Comparison of ENCODE assay signal across 8 cellular contexts in genomic region chr11:65112226-65112550, GRCh38. TPM values are rescaled to one million over a fixed set of nuclear protein-coding genes. Genes with fewer than 3 reads are reported as not detected.
DNase-seq lines count a peak whose midpoint lies in the region; ATAC-seq and TF ChIP-seq lines count a peak whose summit lies in the region.

No MANE protein-coding gene starts in this region.

- peak overlapping the region; percentile 96 for H3K4me2 ChIP-seq in fibroblast of lung (ENCODE audit: extremely low read depth, insufficient read depth, low read length)

- DNase-seq in GM12864 (ENCODE audit: low read depth) (no peak), RWPE2 (ENCODE audit: low spot score) (no peak), fibroblast of lung (ENCODE audit: low read depth in 2 of 2) (no peak), psoas muscle (no peak), NCI-H2081 (lab: John Stamatoyannopoulos, UW) (no peak), NOMO-1 treated with dmso at 0.1 percent for 144 hours (lab: John Stamatoyannopoulos, UW; ENCODE audit: unreplicated experiment) (no peak), cerebellum (ENCODE audit: low spot score) (no peak), SIG-M5 treated with dmso at 0.1 percent for 504 hours (lab: John Stamatoyannopoulos, UW; ENCODE audit: unreplicated experiment) (no peak)

- H3K27me3 ChIP-seq in RWPE2 (ENCODE audit: insufficient read depth, poor library complexity, severe bottlenecking) (no peaks in the 10 kb centered on the region), fibroblast of lung (ENCODE audit: control insufficient read depth, insufficient read depth, low read length) (no peaks in the 10 kb centered on the region), psoas muscle (ENCODE audit: insufficient read depth in 3 of 3, low read length in 2 of 3) (no peaks in the 10 kb centered on the region)

- peaks cover 13% of the 10 kb centered on the region for H3K79me2 ChIP-seq in fibroblast of lung (ENCODE audit: control insufficient read depth, insufficient read depth, low read length)

- H3K9me3 ChIP-seq in RWPE2 (ENCODE audit: severe bottlenecking) (no peaks in the 10 kb centered on the region), fibroblast of lung (ENCODE audit: control insufficient read depth, insufficient read depth, low read depth, low read length) (no peaks in the 10 kb centered on the region), psoas muscle (no peaks in the 10 kb centered on the region)

- intact Hi-C loops in psoas muscle (cut with DNase I): loop anchor here (5.0 to 10.0 kb wide), 2 partner anchors 100 to 267 kb away; partner anchors contain the start of genes ARL2 (in 1 of the 2) and CDC42BPG (in 1 of the 2)

- WGBS in psoas muscle, 3 donors: 0 to 1% (median 1%) methylated on average over 9 to 28 of the region's 28 CpGs

- no peaks in the 10 kb centered on the region for H4K20me1 ChIP-seq in fibroblast of lung (ENCODE audit: control insufficient read depth, extremely low read depth, insufficient read depth, low read length)

- H3K27ac ChIP-seq in RWPE2 (ENCODE audit: poor library complexity, severe bottlenecking): peak overlapping the region; percentile 45
- no peak overlapping the region for H3K27ac ChIP-seq in fibroblast of lung (ENCODE audit: insufficient read depth, low read length)
- H3K27ac ChIP-seq in psoas muscle: peak overlapping the region; percentile 68

- H3K36me3 ChIP-seq in RWPE2 (ENCODE audit: low read depth) (peaks cover 10% of the 10 kb centered on the region; the same call in 1 of the 2 replicates), fibroblast of lung (ENCODE audit: control insufficient read depth, insufficient read depth, low read length) (peaks cover 13% of the 10 kb centered on the region), psoas muscle (ENCODE audit: insufficient read depth in 1 of 2, low read depth in 1 of 2) (peaks cover 0 to 35% of the 10 kb centered on the region in 2 donors)

- ATAC-seq in RWPE2 (ENCODE audit: low read depth): no peak
- ATAC-seq in psoas muscle: no peak

- H3K4me1 ChIP-seq in RWPE2 (ENCODE audit: insufficient read depth, poor library complexity, severe bottlenecking): peaks cover 10% of the 10 kb centered on the region
- peaks cover 19% of the 10 kb centered on the region for H3K4me1 ChIP-seq in fibroblast of lung (ENCODE audit: control insufficient read depth, extremely low read depth, insufficient read depth, low read length)
- H3K4me1 ChIP-seq in psoas muscle: peaks cover 31% of the 10 kb centered on the region

- peak overlapping the region; percentile 76 for H3K4me3 ChIP-seq in GM12864 (ENCODE audit: low read depth, low read length)
- H3K4me3 ChIP-seq in RWPE2 (ENCODE audit: severe bottlenecking): peak overlapping the region; percentile 39
- peak overlapping the region; percentile 55 to 68 (median 63) for H3K4me3 ChIP-seq in fibroblast of lung (replicated peaks in 1 of 4; ENCODE audit: control extremely low read depth in 1 of 4, insufficient read depth in 1 of 4, low read depth in 3 of 4, low read length in 4 of 4)
- peak overlapping the region; percentile 73 for H3K4me3 ChIP-seq in psoas muscle

- H2AFZ ChIP-seq in fibroblast of lung (ENCODE audit: low read length): no peak overlapping the region

- H3K9ac ChIP-seq in fibroblast of lung (ENCODE audit: insufficient read depth, low read length): peak overlapping the region; percentile 51

- no peak for TF ChIP-seq CTCF in GM12864 (IDR thresholded peaks at IDR 0.05; ENCODE audit: low read depth, low read length, missing control alignments)
- TF ChIP-seq CTCF in RWPE2 (IDR thresholded peaks at IDR 0.05; ENCODE audit: poor library complexity, severe bottlenecking): no peak
- TF ChIP-seq CTCF in fibroblast of lung (conservative IDR thresholded peaks at IDR 0.05 in 1 of 2, IDR thresholded peaks at IDR 0.05 in 1 of 2; ENCODE audit: low read depth in 1 of 2, low read length in 2 of 2): no peak
- no peak for TF ChIP-seq CTCF in psoas muscle (IDR thresholded peaks at IDR 0.05)

RNA-seq across cellular contexts. Expression of gene TM7SF2, which starts 0.5 kb away (rescaled TPM):
- 30.0 and 89.5 TPM in 2 replicates for total RNA-seq in fibroblast of lung
- 11.7 and 16.9 TPM in 2 replicates for polyA plus RNA-seq in fibroblast of lung
- polyA plus RNA-seq in fibroblast of lung (2012): 12.7 and 21.9 TPM in 2 replicates
- 74.8 and 156 TPM in 2 replicates for polyA minus RNA-seq in fibroblast of lung (ENCODE audit: low replicate concordance)
- total RNA-seq in psoas muscle: 10 to 100 TPM in 2 of 4 donors, 1 to 10 TPM in 2; 5.1 to 13.5 (median 9.5) TPM
- 1 to 10 TPM; 3.2 to 7.8 (median 5.3) TPM for polyA plus RNA-seq in psoas muscle
- 30.4 TPM for total RNA-seq in cerebellum

RNA-seq across cellular contexts. Expression of gene ZNHIT2, which starts 5.3 kb away (rescaled TPM):
- total RNA-seq in fibroblast of lung: 12.8 and 13.2 TPM in 2 replicates
- 1.4 and 1.7 TPM in 2 replicates for polyA plus RNA-seq in fibroblast of lung
- polyA plus RNA-seq in fibroblast of lung (2012): 5.8 and 10.2 TPM in 2 replicates
- 0.94 and 1.0 TPM in 2 replicates for polyA minus RNA-seq in fibroblast of lung (ENCODE audit: low replicate concordance)
- 10 to 100 TPM in 2 of 4 donors, 1 to 10 TPM in 2; 8.6 to 16.1 (median 10.2) TPM for total RNA-seq in psoas muscle
- polyA plus RNA-seq in psoas muscle: 10 to 100 TPM; 21.7 to 25.7 (median 24.9) TPM
- total RNA-seq in cerebellum: 3.6 TPM

RNA-seq across cellular contexts. Expression of gene FAU, which starts 9.7 kb away (rescaled TPM):
- total RNA-seq in fibroblast of lung (336 and 338 TPM in 2 replicates), psoas muscle (100 to 1,000 TPM; 465 to 641 (median 573) TPM), cerebellum (165 TPM)
- polyA plus RNA-seq in fibroblast of lung (256 and 290 TPM in 2 replicates), psoas muscle (100 to 1,000 TPM; 639 to 798 (median 733) TPM)
- 927 and 982 TPM in 2 replicates for polyA plus RNA-seq in fibroblast of lung (2012)
- 57.5 and 61.8 TPM in 2 replicates for polyA minus RNA-seq in fibroblast of lung (ENCODE audit: low replicate concordance)

RNA-seq across cellular contexts. Expression of gene MRPL49, which starts 9.9 kb away (rescaled TPM):
- 46.2 and 70.8 TPM in 2 replicates for total RNA-seq in fibroblast of lung
- polyA plus RNA-seq in fibroblast of lung: 55.5 and 60.8 TPM in 2 replicates
- 39.5 and 45.3 TPM in 2 replicates for polyA plus RNA-seq in fibroblast of lung (2012)
- 58.5 and 106 TPM in 2 replicates for polyA minus RNA-seq in fibroblast of lung (ENCODE audit: low replicate concordance)
- 10 to 100 TPM; 31.4 to 36.7 (median 32.4) TPM for total RNA-seq in psoas muscle
- polyA plus RNA-seq in psoas muscle: 10 to 100 TPM; 29.0 to 54.1 (median 45.8) TPM
- total RNA-seq in cerebellum: 18.9 TPM

RNA-seq across cellular contexts. Expression of gene VPS51, which starts 16.2 kb away (rescaled TPM):
- 144 and 171 TPM in 2 replicates for total RNA-seq in fibroblast of lung
- polyA plus RNA-seq in fibroblast of lung: 22.0 and 27.0 TPM in 2 replicates
- polyA plus RNA-seq in fibroblast of lung (2012): 51.6 and 65.2 TPM in 2 replicates
- polyA minus RNA-seq in fibroblast of lung (ENCODE audit: low replicate concordance): 129 and 155 TPM in 2 replicates
- 100 to 1,000 TPM in 1 of 4 donors, 10 to 100 TPM in 3; 82.2 to 105 (median 91.3) TPM for total RNA-seq in psoas muscle
- polyA plus RNA-seq in psoas muscle: 100 to 1,000 TPM in 1 of 3 donors, 10 to 100 TPM in 2; 60.3 to 110 (median 85.8) TPM
- total RNA-seq in cerebellum: 102 TPM
